ENCODE assay signal across 1 cellular context in the genomic region with DNA sequence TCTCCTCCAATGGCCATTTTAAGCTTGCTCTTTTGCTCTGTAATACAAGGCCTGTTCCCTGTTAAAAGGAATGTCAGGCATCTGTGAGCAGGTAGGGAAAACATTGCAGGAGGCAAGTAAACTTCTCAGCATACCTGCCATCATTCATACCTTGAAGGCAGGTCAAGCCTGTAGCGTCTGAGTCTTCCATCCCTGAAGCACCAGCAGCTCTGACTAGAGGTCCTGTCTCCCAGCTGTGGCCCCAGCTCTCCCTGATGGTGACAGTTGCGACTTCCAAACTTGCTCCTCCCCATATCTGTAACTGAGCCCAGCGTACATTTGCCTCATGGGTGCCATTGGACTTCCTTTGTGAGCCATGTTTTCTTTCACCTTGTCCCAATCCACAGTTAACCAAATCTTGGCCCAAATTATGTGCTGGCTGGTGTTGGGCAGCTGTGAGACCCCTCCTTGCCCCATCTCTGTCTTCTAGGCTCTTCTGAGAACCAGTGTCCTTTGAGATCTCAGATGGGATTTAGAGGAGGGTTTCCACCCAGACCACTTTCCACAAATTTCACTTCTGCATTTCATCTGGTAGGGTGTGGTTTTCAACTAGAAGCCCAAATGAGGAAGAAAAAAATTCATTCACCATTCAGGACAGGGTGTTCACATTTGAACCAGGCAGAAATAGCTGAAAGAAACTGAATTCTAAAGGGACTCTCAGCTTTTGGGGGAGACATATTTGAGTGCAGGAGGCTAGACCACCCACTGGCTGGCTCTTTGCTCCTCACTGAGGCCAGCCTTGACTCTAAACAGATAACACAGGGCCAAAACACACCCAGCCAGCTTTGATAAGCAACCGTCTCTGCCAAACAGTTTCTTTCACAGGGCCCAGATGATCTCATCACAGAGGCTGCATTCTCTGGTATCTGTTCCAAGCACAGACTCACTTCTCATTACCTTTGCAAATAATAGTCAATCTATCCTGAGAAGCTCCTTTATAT.
A peak's percentile ranks its signal among the peaks of the same experiment; 100 is the strongest.
TF ChIP-seq lines count a peak whose summit lies in the region.

No MANE protein-coding gene starts in this region.

TF ChIP-seq in K562, 482 proteins besides CTCF, POLR2A, EP300 and RAD21 (continued from another document and continues in another):
- TF ChIP-seq, protein P1, sequence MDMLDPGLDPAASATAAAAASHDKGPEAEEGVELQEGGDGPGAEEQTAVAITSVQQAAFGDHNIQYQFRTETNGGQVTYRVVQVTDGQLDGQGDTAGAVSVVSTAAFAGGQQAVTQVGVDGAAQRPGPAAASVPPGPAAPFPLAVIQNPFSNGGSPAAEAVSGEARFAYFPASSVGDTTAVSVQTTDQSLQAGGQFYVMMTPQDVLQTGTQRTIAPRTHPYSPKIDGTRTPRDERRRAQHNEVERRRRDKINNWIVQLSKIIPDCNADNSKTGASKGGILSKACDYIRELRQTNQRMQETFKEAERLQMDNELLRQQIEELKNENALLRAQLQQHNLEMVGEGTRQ (CRISPR knock-in tag; IDR thresholded peaks at IDR 0.05): no peak
- no peak for TF ChIP-seq ZC3H4 (CRISPR knock-in tag; IDR thresholded peaks at IDR 0.05; ENCODE audit: borderline replicate concordance)
- TF ChIP-seq CREB5 (CRISPR knock-in tag; IDR thresholded peaks at IDR 0.05): no peak
- TF ChIP-seq RHOXF2B (CRISPR knock-in tag; conservative IDR thresholded peaks at IDR 0.05): no peak
- no peak for TF ChIP-seq ZNF23 (CRISPR knock-in tag; IDR thresholded peaks at IDR 0.05)
- TF ChIP-seq ILK (tag; IDR thresholded peaks at IDR 0.05; ENCODE audit: borderline replicate concordance, low read depth): no peak
- no peak for TF ChIP-seq RFX5 (IDR thresholded peaks at IDR 0.05; ENCODE audit: low read depth, low read length)
- TF ChIP-seq SMARCA4 (IDR thresholded peaks at IDR 0.05): peak; percentile 92
- peak; percentile 89; the same call in 1 of the 2 replicates for TF ChIP-seq SPI1 (IDR thresholded peaks at IDR 0.05; ENCODE audit: borderline replicate concordance, low read depth, low read length)
- TF ChIP-seq ZNF24 (IDR thresholded peaks at IDR 0.05): no peak
- TF ChIP-seq UBTF (IDR thresholded peaks at IDR 0.05; ENCODE audit: borderline replicate concordance in 1 of 2, low read depth in 2 of 2, low read length in 2 of 2): no peak
- no peak for TF ChIP-seq ZBTB1 (CRISPR knock-in tag; IDR thresholded peaks at IDR 0.05; ENCODE audit: borderline replicate concordance, low read depth)
- no peak for TF ChIP-seq MYC (IDR thresholded peaks at IDR 0.05; ENCODE audit: low read depth, low read length)
- TF ChIP-seq MYC (CRISPR knock-in tag; IDR thresholded peaks at IDR 0.05; ENCODE audit: borderline replicate concordance, low read depth): no peak
- TF ChIP-seq GATA2 (CRISPR knock-in tag; IDR thresholded peaks at IDR 0.05): peak; percentile 51; the same call in 1 of the 2 replicates
- TF ChIP-seq ZNF274 (IDR thresholded peaks at IDR 0.05; ENCODE audit: borderline replicate concordance, low read depth, low read length): no peak
- TF ChIP-seq SIRT6 (IDR thresholded peaks at IDR 0.05; ENCODE audit: low read depth, low read length): no peak
- no peak for TF ChIP-seq EGR1 (conservative IDR thresholded peaks at IDR 0.05)
- TF ChIP-seq XRCC5 (IDR thresholded peaks at IDR 0.05; ENCODE audit: low read depth, low read length): no peak
- TF ChIP-seq MAZ (CRISPR knock-in tag; conservative IDR thresholded peaks at IDR 0.05 in 1 of 2, IDR thresholded peaks at IDR 0.05 in 1 of 2): no peak
- no peak for TF ChIP-seq SAP30 (IDR thresholded peaks at IDR 0.05; ENCODE audit: borderline replicate concordance, insufficient read depth, low read depth, low read length, poor library complexity, severe bottlenecking)
- TF ChIP-seq ZBTB7A (IDR thresholded peaks at IDR 0.05; ENCODE audit: borderline replicate concordance, control insufficient read depth, low read depth, low read length): no peak
- TF ChIP-seq ZFP36 (IDR thresholded peaks at IDR 0.05; ENCODE audit: low read depth, low read length, partially characterized antibody): no peak
- no peak for TF ChIP-seq ZNF444 (CRISPR knock-in tag; IDR thresholded peaks at IDR 0.05)
- no peak for TF ChIP-seq XRCC3 (IDR thresholded peaks at IDR 0.05)
- TF ChIP-seq MCM5 (IDR thresholded peaks at IDR 0.05; ENCODE audit: low read depth): no peak
- no peak for TF ChIP-seq ATF1 (CRISPR knock-in tag; IDR thresholded peaks at IDR 0.05)
- peak; percentile 28; the same call in 1 of the 2 replicates for TF ChIP-seq ATF1 (tag; IDR thresholded peaks at IDR 0.05)
- TF ChIP-seq HDAC2 (IDR thresholded peaks at IDR 0.05): 0 out of 2 replicates have a peak, but pooled peaks have one; percentile 48
- TF ChIP-seq THRAP3 (IDR thresholded peaks at IDR 0.05; ENCODE audit: borderline replicate concordance): no peak
- no peak for TF ChIP-seq TFAM (CRISPR knock-in tag; conservative IDR thresholded peaks at IDR 0.05)
- TF ChIP-seq NFE2L1 (tag; IDR thresholded peaks at IDR 0.05; ENCODE audit: borderline replicate concordance, low read depth): no peak
- TF ChIP-seq GATAD2A (IDR thresholded peaks at IDR 0.05): peak; percentile 77; the same call in 1 of the 2 replicates
- TF ChIP-seq HLTF (IDR thresholded peaks at IDR 0.05): no peak
- TF ChIP-seq SMAD1 (IDR thresholded peaks at IDR 0.05; ENCODE audit: low read depth, low read length, partially characterized antibody): no peak
- peak; percentile 87 for TF ChIP-seq TCF3 (CRISPR knock-in tag; IDR thresholded peaks at IDR 0.05)
- peak; percentile 44; the same call in 1 of the 2 replicates for TF ChIP-seq ZEB2 (IDR thresholded peaks at IDR 0.05)
- no peak for TF ChIP-seq NFXL1 (CRISPR knock-in tag; IDR thresholded peaks at IDR 0.05)
- TF ChIP-seq ZNF830 (CRISPR knock-in tag; IDR thresholded peaks at IDR 0.05): no peak
- no peak for TF ChIP-seq ETV5 (CRISPR knock-in tag; IDR thresholded peaks at IDR 0.05; ENCODE audit: low read depth)
- TF ChIP-seq PML (IDR thresholded peaks at IDR 0.05; ENCODE audit: low read length): peak; percentile 65
- no peak for TF ChIP-seq IRF2 (CRISPR knock-in tag; IDR thresholded peaks at IDR 0.05)
- TF ChIP-seq, protein P2, sequence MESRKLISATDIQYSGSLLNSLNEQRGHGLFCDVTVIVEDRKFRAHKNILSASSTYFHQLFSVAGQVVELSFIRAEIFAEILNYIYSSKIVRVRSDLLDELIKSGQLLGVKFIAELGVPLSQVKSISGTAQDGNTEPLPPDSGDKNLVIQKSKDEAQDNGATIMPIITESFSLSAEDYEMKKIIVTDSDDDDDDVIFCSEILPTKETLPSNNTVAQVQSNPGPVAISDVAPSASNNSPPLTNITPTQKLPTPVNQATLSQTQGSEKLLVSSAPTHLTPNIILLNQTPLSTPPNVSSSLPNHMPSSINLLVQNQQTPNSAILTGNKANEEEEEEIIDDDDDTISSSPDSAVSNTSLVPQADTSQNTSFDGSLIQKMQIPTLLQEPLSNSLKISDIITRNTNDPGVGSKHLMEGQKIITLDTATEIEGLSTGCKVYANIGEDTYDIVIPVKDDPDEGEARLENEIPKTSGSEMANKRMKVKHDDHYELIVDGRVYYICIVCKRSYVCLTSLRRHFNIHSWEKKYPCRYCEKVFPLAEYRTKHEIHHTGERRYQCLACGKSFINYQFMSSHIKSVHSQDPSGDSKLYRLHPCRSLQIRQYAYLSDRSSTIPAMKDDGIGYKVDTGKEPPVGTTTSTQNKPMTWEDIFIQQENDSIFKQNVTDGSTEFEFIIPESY (CRISPR knock-in tag; IDR thresholded peaks at IDR 0.05): 0 out of 2 replicates have a peak, but pooled peaks have one; percentile 19
- no peak for TF ChIP-seq NR3C1 (CRISPR knock-in tag; IDR thresholded peaks at IDR 0.05)
- TF ChIP-seq ZKSCAN3 (CRISPR knock-in tag; IDR thresholded peaks at IDR 0.05): peak; percentile 81
- no peak for TF ChIP-seq KDM5B (IDR thresholded peaks at IDR 0.05; ENCODE audit: insufficient replicate concordance, low read depth, low read length)
- no peak for TF ChIP-seq ZNF707 (CRISPR knock-in tag; conservative IDR thresholded peaks at IDR 0.05)
- no peak for TF ChIP-seq ZNF609 (CRISPR knock-in tag; IDR thresholded peaks at IDR 0.05; ENCODE audit: borderline replicate concordance)
- TF ChIP-seq BHLHE40 (IDR thresholded peaks at IDR 0.05; ENCODE audit: low read length): 0 out of 2 replicates have a peak, but pooled peaks have one; percentile 13
- TF ChIP-seq MCM2 (IDR thresholded peaks at IDR 0.05; ENCODE audit: low read depth): no peak
- 0 out of 2 replicates have a peak, but pooled peaks have one; percentile 81 for TF ChIP-seq ZNF197 (CRISPR knock-in tag; IDR thresholded peaks at IDR 0.05; ENCODE audit: low read depth)
- TF ChIP-seq ZNF133 (CRISPR knock-in tag; IDR thresholded peaks at IDR 0.05): no peak
- TF ChIP-seq EHMT2 (IDR thresholded peaks at IDR 0.05): no peak
- no peak for TF ChIP-seq CBX5 (IDR thresholded peaks at IDR 0.05; ENCODE audit: borderline replicate concordance, low read depth)
- TF ChIP-seq E4F1 (CRISPR knock-in tag; IDR thresholded peaks at IDR 0.05; ENCODE audit: borderline replicate concordance): no peak
